8 cellular contexts compared by ENCODE assay signal in the genomic region with DNA sequence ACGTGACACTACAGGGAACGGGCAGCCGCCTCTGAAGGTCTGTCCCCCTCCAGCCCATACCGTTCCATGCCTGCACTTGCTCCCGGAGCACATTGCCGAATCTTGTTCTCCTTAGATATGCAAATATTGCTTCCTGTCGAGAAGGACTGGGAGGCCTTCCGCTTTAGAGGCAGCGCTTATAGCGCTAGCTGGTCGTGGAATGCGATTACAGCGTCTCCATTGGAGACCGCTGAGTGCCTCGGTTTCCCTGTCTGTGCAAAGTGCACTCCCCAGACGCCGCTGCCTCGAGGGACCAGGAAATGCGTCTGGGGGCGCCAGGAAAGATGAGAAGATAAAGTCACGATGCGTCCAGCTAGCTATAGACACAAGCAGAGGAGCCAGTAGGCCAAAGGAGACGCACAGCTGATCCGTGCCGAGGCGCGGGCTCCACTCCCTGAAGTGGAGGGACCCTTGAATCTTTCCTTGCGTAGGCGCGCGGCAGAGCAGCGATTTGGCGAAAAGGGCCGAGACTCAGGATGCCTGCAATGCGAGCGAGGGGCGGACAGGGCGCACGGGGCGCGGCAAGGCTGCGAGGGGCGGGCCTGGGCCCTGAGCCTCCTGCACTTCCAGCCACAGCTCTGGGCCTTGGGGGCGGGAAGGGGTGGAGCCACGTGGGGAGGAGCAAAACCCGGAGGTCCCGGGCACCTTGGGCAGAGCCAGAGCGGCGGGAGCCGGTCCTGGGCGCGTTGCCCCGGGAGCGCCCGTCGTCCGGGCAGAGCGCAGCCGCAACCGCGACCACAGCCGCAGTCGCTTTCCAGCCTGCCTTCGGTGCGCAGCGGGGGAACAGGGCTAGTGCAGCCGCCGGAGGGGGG. TPM values are rescaled to one million over a fixed set of nuclear protein-coding genes. Genes with fewer than 3 reads are reported as not detected.
DNase-seq lines count a peak whose midpoint lies in the region; ATAC-seq and TF ChIP-seq lines count a peak whose summit lies in the region.

A gene (plus strand): TSS at position 692 of the 851 bp plus-strand sequence. CDS start 261 bp downstream, outside the sequence.

- 6% methylated on average over 26 of the region's 68 CpGs for WGBS in right lobe of liver (ENCODE audit: insufficient coverage, low coverage, low lambda C conversion rate, missing lambda C conversion rate)

- DNase-seq in AG04449 (ENCODE audit: low read depth, low spot score) (no peak), NCI-H69 (lab: John Stamatoyannopoulos, UW) (peak; percentile 90), dermis blood vessel endothelial cell (peak; percentile 18), right lobe of liver (peak in 2 of 3 donors; percentile 23 to 63), tibial artery (no peak)

- POLR2A ChIA-PET in AG04449 (lab: Yijun Ruan, JAX), result no interaction called here

- H3K36me3 ChIP-seq in right lobe of liver, result no peaks in the 10 kb centered on the region
- H3K36me3 ChIP-seq in tibial artery, result no peaks in the 10 kb centered on the region

- peaks cover 18 to 21% of the 10 kb centered on the region in 2 donors for H3K27me3 ChIP-seq in right lobe of liver
- peaks cover 3 to 67% of the 10 kb centered on the region in 2 donors for H3K27me3 ChIP-seq in tibial artery

- CTCF ChIA-PET in AG04449 (lab: Yijun Ruan, JAX), result interaction anchor here (0.7 kb wide), 1 partner anchor 45 kb away, joined by 3 read pairs; no protein-coding TSS in a partner anchor

- ATAC-seq in GM19438 (IDR thresholded peaks at IDR 0.05; ENCODE audit: low read depth, unreplicated experiment), result peak; percentile 74
- peak; percentile 5 to 49 (median 14) for ATAC-seq in right lobe of liver
- ATAC-seq in GM21390 (IDR thresholded peaks at IDR 0.05; ENCODE audit: unreplicated experiment), result no peak
- no peak for ATAC-seq in HG03521 (IDR thresholded peaks at IDR 0.05; ENCODE audit: unreplicated experiment)

- H3K9me3 ChIP-seq in right lobe of liver (no peaks in the 10 kb centered on the region), tibial artery (no peaks in the 10 kb centered on the region)

- TF ChIP-seq CTCF in AG04449 (IDR thresholded peaks at IDR 0.05; ENCODE audit: insufficient read depth, low read length, missing control alignments) (no peak), right lobe of liver (IDR thresholded peaks at IDR 0.05) (no peak), tibial artery (IDR thresholded peaks at IDR 0.05) (no peak)

- intact Hi-C loops in right lobe of liver (cut with DNase I), result no loop called here
- intact Hi-C loops in tibial artery (cut with DNase I; ENCODE audit: low total_unique reads), result no loop called here

- H3K4me3 ChIP-seq in AG04449 (ENCODE audit: low read depth, low read length) (peak within 1 kb of the TSS; percentile 29), right lobe of liver (peak within 1 kb of the TSS in 1 of 3 donors; percentile 5), tibial artery (peak within 1 kb of the TSS; percentile 10 to 26)

- H3K27ac ChIP-seq in right lobe of liver, result no peak within 1 kb of the TSS
- H3K27ac ChIP-seq in tibial artery, result no peak within 1 kb of the TSS

- peaks cover 0 to 46% (median 11%) of the 10 kb centered on the region in 4 donors for H3K4me1 ChIP-seq in right lobe of liver
- H3K4me1 ChIP-seq in tibial artery, result peaks cover 0 to 33% (median 22%) of the 10 kb centered on the region in 4 donors

- TF ChIP-seq POLR2A in right lobe of liver (IDR thresholded peaks at IDR 0.05), result no peak

RNA-seq across cellular contexts. Expression of the gene that starts here (rescaled TPM):
- total RNA-seq in dermis blood vessel endothelial cell, result 1.4 and 5.1 TPM in 2 replicates
- total RNA-seq in right lobe of liver, result under 1 TPM in 2 of 6 experiments, not detected in 4; 0.11 to 0.49 TPM

Comparison
In these comparisons a context has a peak if more than half of its experiments do, and no peak if none do; other contexts are left out.
1. Peak in DNase-seq and ATAC-seq in right lobe of liver; RNA of the gene not detected or under 1 TPM.
2. DNase-seq: peak in NCI-H69 (single experiment) and dermis blood vessel endothelial cell (single experiment); none in AG04449 (single experiment) and tibial artery (0 of 2).